In genomic region chr10:129309565-129309964, GRCh38 we compare ENCODE assay signal across 16 cellular contexts.
DNase-seq lines count a peak whose midpoint lies in the region; ATAC-seq and TF ChIP-seq lines count a peak whose summit lies in the region.
"Had no signal": no experiment of that assay in that cellular context is flagged by ENCODE, and none has a peak within 500 bp of the region (broad histone marks: within the 10 kb centered on the region; RNA-seq: fewer than 3 reads in every experiment).

No MANE protein-coding gene starts in this region.

- ATAC-seq in HG02623 (IDR thresholded peaks at IDR 0.05; ENCODE audit: unreplicated experiment) (no peak), HG03196 (IDR thresholded peaks at IDR 0.05; ENCODE audit: unreplicated experiment) (no peak)
- ATAC-seq: CD8-positive, alpha-beta T cell had no signal

- intact Hi-C loops in A673 (cut with micrococcal nuclease; ENCODE audit: unreplicated experiment) = no loop called here
- intact Hi-C loops in esophagus squamous epithelium (cut with DNase I) = no loop called here

- H3K4me2 ChIP-seq in neural cell (ENCODE audit: low read length) = no peak overlapping the region
- H3K4me2 ChIP-seq: BLaER1 treated with 17β-estradiol and CSF1 and Interleukin-3, amounts not matched to agents 10 nM and 100 nM had no signal

- no peaks in the 10 kb centered on the region for H3K36me3 ChIP-seq in A673 (ENCODE audit: insufficient read depth, low read length, poor library complexity, severe bottlenecking)
- no peaks in the 10 kb centered on the region for H3K36me3 ChIP-seq in HEK293 (ENCODE audit: control insufficient read depth in 2 of 2, insufficient read depth in 1 of 2, low read length in 2 of 2)
- H3K36me3 ChIP-seq in neural cell (ENCODE audit: insufficient read depth, low read length) = no peaks in the 10 kb centered on the region
- H3K36me3 ChIP-seq in esophagus squamous epithelium = no peaks in the 10 kb centered on the region
- H3K36me3 ChIP-seq: BLaER1 treated with 17β-estradiol and CSF1 and Interleukin-3, amounts not matched to agents 10 nM and 100 nM had no signal

- TF ChIP-seq POLR2A in esophagus squamous epithelium (IDR thresholded peaks at IDR 0.05) = no peak

- WGBS in esophagus squamous epithelium, 2 donors = 84 to 89% methylated on average over 5 of the region's 5 CpGs

- no peak overlapping the region for H3K9ac ChIP-seq in neural cell (ENCODE audit: low read length)
- H3K9ac ChIP-seq: BLaER1 treated with 17β-estradiol and CSF1 and Interleukin-3, amounts not matched to agents 10 nM and 100 nM had no signal

- BruUV-seq in A673 (replicated peaks; lab: Mats Ljungman, UMichigan) = no TSS peak

- DNase-seq in A673 (ENCODE audit: low spot score) (no peak), esophagus squamous epithelium (lab: John Stamatoyannopoulos, UW) (no peak)
- DNase-seq: 8988T; AML-193; Caco-2; Calu3; CD4-positive, alpha-beta T cell; CD8-positive, alpha-beta T cell; DMS79 treated with DMSO at 0.1 percent for 48 hours; GF-D8 had no signal

- H3F3A ChIP-seq in neural cell (ENCODE audit: insufficient read depth, low read length, poor library complexity, severe bottlenecking) = no peaks in the 10 kb centered on the region

- H3K4me3 ChIP-seq in A673 (ENCODE audit: low read depth, low read length, poor library complexity, severe bottlenecking) = no peak overlapping the region
- H3K4me3 ChIP-seq in HEK293 (ENCODE audit: low read depth, low read length) = no peak overlapping the region
- peak overlapping the region; percentile 2 for H3K4me3 ChIP-seq in neural cell (ENCODE audit: low read length)
- no peak overlapping the region for H3K4me3 ChIP-seq in esophagus squamous epithelium
- H3K4me3 ChIP-seq: BLaER1 treated with 17β-estradiol and CSF1 and Interleukin-3, amounts not matched to agents 10 nM and 100 nM had no signal

- H3K9me3 ChIP-seq in A673 (ENCODE audit: low read depth, low read length, poor library complexity, severe bottlenecking) (no peaks in the 10 kb centered on the region), HEK293 (ENCODE audit: control insufficient read depth, insufficient read depth, low read depth, low read length) (no peaks in the 10 kb centered on the region), neural cell (ENCODE audit: low read length) (no peaks in the 10 kb centered on the region), esophagus squamous epithelium (no peaks in the 10 kb centered on the region)
- H3K9me3 ChIP-seq: Caco-2 had no signal

- peaks cover 61% of the 10 kb centered on the region for H3K4me1 ChIP-seq in A673 (ENCODE audit: insufficient read depth, low read length, poor library complexity, severe bottlenecking)
- H3K4me1 ChIP-seq in HEK293 (ENCODE audit: control insufficient read depth, insufficient read depth, low read length) = 0 out of 2 replicates have a peak, but pooled peaks cover 2% of the 10 kb centered on the region
- no peaks in the 10 kb centered on the region for H3K4me1 ChIP-seq in esophagus squamous epithelium
- H3K4me1 ChIP-seq: BLaER1 treated with 17β-estradiol and CSF1 and Interleukin-3, amounts not matched to agents 10 nM and 100 nM had no signal

- peak overlapping the region; percentile 92 for H3K27ac ChIP-seq in A673 (ENCODE audit: low read depth, low read length, poor library complexity, severe bottlenecking)
- H3K27ac ChIP-seq in HEK293 (ENCODE audit: extremely low read depth, low read depth, low read length) = no peak overlapping the region
- peak overlapping the region; percentile 30 for H3K27ac ChIP-seq in neural cell (ENCODE audit: low read length)
- H3K27ac ChIP-seq in esophagus squamous epithelium = no peak overlapping the region
- H3K27ac ChIP-seq: BLaER1 treated with 17β-estradiol and CSF1 and Interleukin-3, amounts not matched to agents 10 nM and 100 nM; C4-2B had no signal

- no peak overlapping the region for H2AFZ ChIP-seq in neural cell (ENCODE audit: low read depth, low read length)

- no peaks in the 10 kb centered on the region for H3K27me3 ChIP-seq in A673 (replicated peaks; ENCODE audit: insufficient read depth, low read depth, low read length, poor library complexity)
- no peaks in the 10 kb centered on the region for H3K27me3 ChIP-seq in neural cell (ENCODE audit: insufficient read depth, low read depth, low read length)
- H3K27me3 ChIP-seq in esophagus squamous epithelium = no peaks in the 10 kb centered on the region
- H3K27me3 ChIP-seq: BLaER1 treated with 17β-estradiol and CSF1 and Interleukin-3, amounts not matched to agents 10 nM and 100 nM had no signal

- no peaks in the 10 kb centered on the region for H3K9me2 ChIP-seq in neural cell (ENCODE audit: insufficient read depth, low read length)

- H3K79me2 ChIP-seq in neural cell (replicated peaks; ENCODE audit: insufficient read depth, low read length) = no peaks in the 10 kb centered on the region

- no peak for TF ChIP-seq EP300 in neural cell (conservative IDR thresholded peaks at IDR 0.05; ENCODE audit: poor library complexity, severe bottlenecking)

- POLR2A ChIA-PET in A673 (lab: Charles Lee; ENCODE audit: low non-redundant PET) = no interaction called here
- POLR2A ChIA-PET in HEK293 (lab: Yijun Ruan, JAX) = no interaction called here

- no peaks in the 10 kb centered on the region for H4K20me1 ChIP-seq in neural cell (ENCODE audit: insufficient read depth)
- H4K20me1 ChIP-seq: BLaER1 treated with 17β-estradiol and CSF1 and Interleukin-3, amounts not matched to agents 10 nM and 100 nM had no signal

- CTCF ChIA-PET in A673 (lab: Charles Lee) (no interaction called here), HEK293 (lab: Yijun Ruan, JAX) (no interaction called here)

- TF ChIP-seq CTCF in A673 (conservative IDR thresholded peaks at IDR 0.05; ENCODE audit: low read depth, low read length) (no peak), HEK293 (tag by site-specific recombination; IDR thresholded peaks at IDR 0.05) (no peak), neural cell (IDR thresholded peaks at IDR 0.05; ENCODE audit: poor library complexity, severe bottlenecking) (no peak), esophagus squamous epithelium (IDR thresholded peaks at IDR 0.05) (no peak)

- no peak for TF ChIP-seq RAD21 in neural cell (conservative IDR thresholded peaks at IDR 0.05)

TF ChIP-seq in HEK293, 187 proteins besides CTCF, POLR2A, EP300 and RAD21:
- TF ChIP-seq KLF9 (tag by site-specific recombination; IDR thresholded peaks at IDR 0.05; ENCODE audit: low read depth) (no peak), ZNF202 (tag by site-specific recombination; IDR thresholded peaks at IDR 0.05; ENCODE audit: borderline replicate concordance) (no peak), ZNF341 (tag by site-specific recombination; IDR thresholded peaks at IDR 0.05; ENCODE audit: low read depth) (no peak), OSR2 (tag by site-specific recombination; IDR thresholded peaks at IDR 0.05) (peak; percentile 50; the same call in 1 of the 2 replicates), ZNF510 (tag by site-specific recombination; IDR thresholded peaks at IDR 0.05; ENCODE audit: insufficient replicate concordance) (no peak), PRDM6 (tag by site-specific recombination; IDR thresholded peaks at IDR 0.05) (peak; percentile 35; the same call in 1 of the 2 replicates), ZBTB8A (tag by site-specific recombination; IDR thresholded peaks at IDR 0.05) (0 out of 2 replicates have a peak, but pooled peaks have one; percentile 20), TCF7L2 (IDR thresholded peaks at IDR 0.05; ENCODE audit: borderline replicate concordance, low read depth, low read length) (peak; percentile 78; the same call in 1 of the 2 replicates)

TF ChIP-seq in neural cell, 6 proteins besides CTCF, POLR2A, EP300 and RAD21:
- TF ChIP-seq REST (IDR thresholded peaks at IDR 0.05; ENCODE audit: borderline replicate concordance) = no peak
- no peak for TF ChIP-seq SMC3 (conservative IDR thresholded peaks at IDR 0.05; ENCODE audit: poor library complexity)
- TF ChIP-seq EZH2 (IDR thresholded peaks at IDR 0.05; ENCODE audit: borderline replicate concordance, insufficient read depth, low read length, poor library complexity, severe bottlenecking) = no peak
- no peak for TF ChIP-seq POLR2AphosphoS5 (IDR thresholded peaks at IDR 0.05)
- TF ChIP-seq TAF1 (IDR thresholded peaks at IDR 0.05; ENCODE audit: low read depth) = no peak
- TF ChIP-seq MXI1 (conservative IDR thresholded peaks at IDR 0.05; ENCODE audit: poor library complexity, severe bottlenecking) = no peak

Comparison
In these comparisons a context has a peak if more than half of its experiments do, and no peak if none do; other contexts are left out.
1. H3K27ac ChIP-seq: peak in A673 (single experiment) and neural cell (single experiment); none in HEK293 (single experiment) and esophagus squamous epithelium (0 of 4).